ENCODE assay signal across 35 cellular contexts in genomic region chr1:64878090-64878489, GRCh38.
A peak's percentile ranks its signal among the peaks of the same experiment; 100 is the strongest.
DNase-seq lines count a peak whose midpoint lies in the region; ATAC-seq and FAIRE-seq lines count a peak whose summit lies in the region.
"Had no signal": no experiment of that assay in that cellular context is flagged by ENCODE, and none has a peak within 500 bp of the region (broad histone marks: within the 10 kb centered on the region; RNA-seq: fewer than 3 reads in every experiment).

No MANE protein-coding gene starts in this region.

- no peak for DNase-seq in activated CD4-positive, alpha-beta memory T cell treated with anti-CD3 and anti-CD28 coated beads, Interleukin-2, amount 10 ng/mL, durations not matched to agents 7 days and 5 days
- DNase-seq in activated CD4-positive, alpha-beta memory T cell treated with anti-CD3 and anti-CD28 coated beads for 36 hours: no peak
- DNase-seq in CD4-positive, alpha-beta memory T cell: no peak
- DNase-seq in naive thymus-derived CD8-positive, alpha-beta T cell: no peak
- DNase-seq in glomerular visceral epithelial cell (ENCODE audit: extremely low spot score) (no peak), HTR-8/SVneo (ENCODE audit: insufficient read length, low spot score) (no peak)
- DNase-seq: activated CD4-positive, CD25-positive, alpha-beta regulatory T cell; activated effector memory CD4-positive, alpha-beta T cell treated with anti-CD3 and anti-CD28 coated beads, Interleukin-2, amount 50 U/mL, for 16 hours; AML-193; amygdala; EL; gastrocnemius medialis; GOT3; mucosa of descending colon; NCI-H1092; NCI-H1694; NCI-H446 treated with DMSO at 0.1 percent for 48 hours; retina; RPMI8226; SJCRH30; stimulated activated naive CD4-positive, alpha-beta T cell; SW 1271 had no signal

- H3K4me1 Mint-ChIP-seq in activated CD4-positive, alpha-beta memory T cell treated with anti-CD3 and anti-CD28 coated beads, Interleukin-2, amount 10 ng/mL, durations not matched to agents 7 days and 5 days: peaks cover 49% of the 10 kb centered on the region
- H3K4me1 Mint-ChIP-seq in activated CD4-positive, alpha-beta memory T cell treated with anti-CD3 and anti-CD28 coated beads for 36 hours (ENCODE audit: low read depth): peaks cover 65% of the 10 kb centered on the region
- peaks cover 65 to 90% (median 77%) of the 10 kb centered on the region in 4 donors for H3K4me1 Mint-ChIP-seq in CD4-positive, alpha-beta memory T cell
- H3K4me1 Mint-ChIP-seq in activated T-helper 17 cell treated with anti-CD3 and anti-CD28 coated beads, Interleukin-2, amount 50 U/mL, for 72 hours: peaks cover 56% of the 10 kb centered on the region
- peaks cover 33 to 91% (median 82%) of the 10 kb centered on the region in 4 donors for H3K4me1 Mint-ChIP-seq in naive thymus-derived CD8-positive, alpha-beta T cell

- no peak overlapping the region for H3K4me3 Mint-ChIP-seq in activated CD4-positive, alpha-beta memory T cell treated with anti-CD3 and anti-CD28 coated beads, Interleukin-2, amount 10 ng/mL, durations not matched to agents 7 days and 5 days
- no peak overlapping the region for H3K4me3 Mint-ChIP-seq in activated CD4-positive, alpha-beta memory T cell treated with anti-CD3 and anti-CD28 coated beads for 36 hours
- H3K4me3 Mint-ChIP-seq in CD4-positive, alpha-beta memory T cell: peak overlapping the region in 7 of 8 donors; percentile 23 to 87 (median 83)
- H3K4me3 Mint-ChIP-seq in activated T-helper 17 cell treated with anti-CD3 and anti-CD28 coated beads, Interleukin-2, amount 50 U/mL, for 72 hours: peak overlapping the region; percentile 43
- peak overlapping the region in 7 of 10 donors; percentile 39 to 82 (median 72) for H3K4me3 Mint-ChIP-seq in naive thymus-derived CD8-positive, alpha-beta T cell

- H3K27ac ChIP-seq in CD4-positive, alpha-beta memory T cell (ENCODE audit: low read depth, low read length): no peak overlapping the region
- H3K27ac ChIP-seq: A549, hepatocyte, parathyroid adenoma, SJCRH30, thoracic aorta had no signal

- ATAC-seq in activated T-helper 17 cell treated with anti-CD3 and anti-CD28 coated beads, Interleukin-2, amount 50 U/mL, for 72 hours (replicated peaks): no peak
- no peak for ATAC-seq in naive thymus-derived CD8-positive, alpha-beta T cell
- no peak for ATAC-seq in HG02588 (IDR thresholded peaks at IDR 0.05; ENCODE audit: unreplicated experiment)
- ATAC-seq: A549, gastrocnemius medialis, K562, mucosa of descending colon had no signal

- POLR2A ChIA-PET in activated CD4-positive, alpha-beta memory T cell treated with anti-CD3 and anti-CD28 coated beads, Interleukin-2, amount 10 ng/mL, durations not matched to agents 7 days and 5 days (lab: Charles Lee): interaction anchor here (1.2 to 2.4 kb wide), 4 partner anchors 84 to 191 kb away, joined by 3 to 11 read pairs (median 6); partner anchors contain the start of gene JAK1
- POLR2A ChIA-PET in activated CD4-positive, alpha-beta memory T cell treated with anti-CD3 and anti-CD28 coated beads for 36 hours (lab: Charles Lee): interaction anchor here (0.9 to 1.1 kb wide), 2 partner anchors 79 to 97 kb away, joined by 3 to 4 read pairs; no protein-coding TSS in a partner anchor
- POLR2A ChIA-PET in CD4-positive, alpha-beta memory T cell (lab: Charles Lee; ENCODE audit: partially characterized antibody): interaction anchor here (0.6 to 3.6 kb wide), 19 partner anchors 9 to 187 kb away, joined by 3 to 62 read pairs (median 4); partner anchors contain the start of gene JAK1
- POLR2A ChIA-PET in naive thymus-derived CD8-positive, alpha-beta T cell (lab: Charles Lee): interaction anchor here (1.6 to 4.3 kb wide), 3 partner anchors 84 to 190 kb away, joined by 5 to 43 read pairs (median 6); partner anchors contain the start of gene JAK1

- intact Hi-C loops in activated CD4-positive, alpha-beta memory T cell treated with anti-CD3 and anti-CD28 coated beads for 36 hours (cut with micrococcal nuclease): no loop called here
- intact Hi-C loops in CD4-positive, alpha-beta memory T cell (cut with micrococcal nuclease): loop anchor here (2.0 to 5.0 kb wide), 2 partner anchors 13 to 51 kb away; no protein-coding TSS in a partner anchor

- no peak overlapping the region for H3K4me3 ChIP-seq in CD4-positive, alpha-beta memory T cell (ENCODE audit: low read length in 2 of 2)
- H3K4me3 ChIP-seq: A549, breast epithelium, gastrocnemius medialis, hepatocyte, K562, lung, mucosa of descending colon, SJCRH30, skin epidermis, thoracic aorta had no signal

- peaks cover 70% of the 10 kb centered on the region for H3K36me3 Mint-ChIP-seq in activated CD4-positive, alpha-beta memory T cell treated with anti-CD3 and anti-CD28 coated beads, Interleukin-2, amount 10 ng/mL, durations not matched to agents 7 days and 5 days (ENCODE audit: low read depth)
- H3K36me3 Mint-ChIP-seq in activated CD4-positive, alpha-beta memory T cell treated with anti-CD3 and anti-CD28 coated beads for 36 hours: peaks cover 56% of the 10 kb centered on the region
- peaks cover 43 to 76% of the 10 kb centered on the region in 2 donors for H3K36me3 Mint-ChIP-seq in CD4-positive, alpha-beta memory T cell
- peaks cover 94% of the 10 kb centered on the region for H3K36me3 Mint-ChIP-seq in activated T-helper 17 cell treated with anti-CD3 and anti-CD28 coated beads, Interleukin-2, amount 50 U/mL, for 72 hours (ENCODE audit: low read depth)
- peaks cover 0 to 74% (median 20%) of the 10 kb centered on the region in 3 donors for H3K36me3 Mint-ChIP-seq in naive thymus-derived CD8-positive, alpha-beta T cell

- H3K36me3 ChIP-seq in CD4-positive, alpha-beta memory T cell (ENCODE audit: insufficient read depth, low read length): peaks cover 43% of the 10 kb centered on the region
- H3K36me3 ChIP-seq: breast epithelium had no signal

- H3K27me3 ChIP-seq in CD4-positive, alpha-beta memory T cell (ENCODE audit: insufficient read depth, low read length): no peaks in the 10 kb centered on the region
- H3K27me3 ChIP-seq: breast epithelium, gastrocnemius medialis, hepatocyte, SJCRH30 had no signal

- peaks cover 68% of the 10 kb centered on the region for H3K4me1 ChIP-seq in CD4-positive, alpha-beta memory T cell (ENCODE audit: insufficient read depth, low read length)
- H3K4me1 ChIP-seq: breast epithelium, parathyroid adenoma, SJCRH30 had no signal

- no peaks in the 10 kb centered on the region for H3K9me3 ChIP-seq in CD4-positive, alpha-beta memory T cell (ENCODE audit: control insufficient read depth in 1 of 2, low read length in 2 of 2)
- H3K9me3 ChIP-seq: A549, breast epithelium, gastrocnemius medialis, mucosa of descending colon, SJCRH30, thoracic aorta had no signal

- H3K9me3 Mint-ChIP-seq in activated CD4-positive, alpha-beta memory T cell treated with anti-CD3 and anti-CD28 coated beads, Interleukin-2, amount 10 ng/mL, durations not matched to agents 7 days and 5 days: no peaks in the 10 kb centered on the region
- H3K9me3 Mint-ChIP-seq in activated CD4-positive, alpha-beta memory T cell treated with anti-CD3 and anti-CD28 coated beads for 36 hours: no peaks in the 10 kb centered on the region
- H3K9me3 Mint-ChIP-seq in CD4-positive, alpha-beta memory T cell: no peaks in the 10 kb centered on the region
- H3K9me3 Mint-ChIP-seq in activated T-helper 17 cell treated with anti-CD3 and anti-CD28 coated beads, Interleukin-2, amount 50 U/mL, for 72 hours: no peaks in the 10 kb centered on the region
- H3K9me3 Mint-ChIP-seq in naive thymus-derived CD8-positive, alpha-beta T cell: no peaks in the 10 kb centered on the region

- CTCF ChIA-PET in activated CD4-positive, alpha-beta memory T cell treated with anti-CD3 and anti-CD28 coated beads, Interleukin-2, amount 10 ng/mL, durations not matched to agents 7 days and 5 days (lab: Charles Lee): interaction anchor here (1.0 to 1.2 kb wide), 3 partner anchors 28 to 197 kb away, joined by 3 to 4 read pairs (median 3); no protein-coding TSS in a partner anchor
- CTCF ChIA-PET in activated CD4-positive, alpha-beta memory T cell treated with anti-CD3 and anti-CD28 coated beads for 36 hours (lab: Charles Lee): interaction anchor here (0.7 to 1.7 kb wide), 3 partner anchors 10 to 197 kb away, joined by 3 to 8 read pairs (median 4); no protein-coding TSS in a partner anchor
- CTCF ChIA-PET in CD4-positive, alpha-beta memory T cell (lab: Charles Lee; ENCODE audit: partially characterized antibody): interaction anchor here (1.0 to 2.5 kb wide), 11 partner anchors 9 to 187 kb away, joined by 3 to 16 read pairs (median 4); no protein-coding TSS in a partner anchor

- FAIRE-seq in HTR-8/SVneo (lab: Jason Lieb, UNC): no peak
- FAIRE-seq: A549, GM18507, GM19239, urothelium cell line had no signal

- H3K27me3 Mint-ChIP-seq in activated CD4-positive, alpha-beta memory T cell treated with anti-CD3 and anti-CD28 coated beads, Interleukin-2, amount 10 ng/mL, durations not matched to agents 7 days and 5 days: no peaks in the 10 kb centered on the region
- no peaks in the 10 kb centered on the region for H3K27me3 Mint-ChIP-seq in activated CD4-positive, alpha-beta memory T cell treated with anti-CD3 and anti-CD28 coated beads for 36 hours
- H3K27me3 Mint-ChIP-seq in CD4-positive, alpha-beta memory T cell: no peaks in the 10 kb centered on the region
- no peaks in the 10 kb centered on the region for H3K27me3 Mint-ChIP-seq in activated T-helper 17 cell treated with anti-CD3 and anti-CD28 coated beads, Interleukin-2, amount 50 U/mL, for 72 hours
- no peaks in the 10 kb centered on the region for H3K27me3 Mint-ChIP-seq in naive thymus-derived CD8-positive, alpha-beta T cell

- peak overlapping the region; percentile 36 for H3K27ac Mint-ChIP-seq in activated CD4-positive, alpha-beta memory T cell treated with anti-CD3 and anti-CD28 coated beads, Interleukin-2, amount 10 ng/mL, durations not matched to agents 7 days and 5 days
- H3K27ac Mint-ChIP-seq in activated CD4-positive, alpha-beta memory T cell treated with anti-CD3 and anti-CD28 coated beads for 36 hours: no peak overlapping the region
- H3K27ac Mint-ChIP-seq in CD4-positive, alpha-beta memory T cell: peak overlapping the region; percentile 86 to 96 (median 94)
- no peak overlapping the region for H3K27ac Mint-ChIP-seq in activated T-helper 17 cell treated with anti-CD3 and anti-CD28 coated beads, Interleukin-2, amount 50 U/mL, for 72 hours
- peak overlapping the region; percentile 33 to 94 (median 84) for H3K27ac Mint-ChIP-seq in naive thymus-derived CD8-positive, alpha-beta T cell

Comparison
In these comparisons a context has a peak if more than half of its experiments do, and no peak if none do; other contexts are left out.
1. H3K27ac Mint-ChIP-seq: peak in activated CD4-positive, alpha-beta memory T cell treated with anti-CD3 and anti-CD28 coated beads, Interleukin-2, amount 10 ng/mL, durations not matched to agents 7 days and 5 days (single experiment), CD4-positive, alpha-beta memory T cell (7 of 7) and naive thymus-derived CD8-positive, alpha-beta T cell (10 of 10); none in activated CD4-positive, alpha-beta memory T cell treated with anti-CD3 and anti-CD28 coated beads for 36 hours (single experiment) and activated T-helper 17 cell treated with anti-CD3 and anti-CD28 coated beads, Interleukin-2, amount 50 U/mL, for 72 hours (single experiment).
2. H3K4me3 Mint-ChIP-seq: peak in CD4-positive, alpha-beta memory T cell (7 of 8), activated T-helper 17 cell treated with anti-CD3 and anti-CD28 coated beads, Interleukin-2, amount 50 U/mL, for 72 hours (single experiment) and naive thymus-derived CD8-positive, alpha-beta T cell (7 of 10); none in activated CD4-positive, alpha-beta memory T cell treated with anti-CD3 and anti-CD28 coated beads, Interleukin-2, amount 10 ng/mL, durations not matched to agents 7 days and 5 days (single experiment) and activated CD4-positive, alpha-beta memory T cell treated with anti-CD3 and anti-CD28 coated beads for 36 hours (single experiment).